11 cellular contexts compared by ENCODE assay signal in the genomic region with DNA sequence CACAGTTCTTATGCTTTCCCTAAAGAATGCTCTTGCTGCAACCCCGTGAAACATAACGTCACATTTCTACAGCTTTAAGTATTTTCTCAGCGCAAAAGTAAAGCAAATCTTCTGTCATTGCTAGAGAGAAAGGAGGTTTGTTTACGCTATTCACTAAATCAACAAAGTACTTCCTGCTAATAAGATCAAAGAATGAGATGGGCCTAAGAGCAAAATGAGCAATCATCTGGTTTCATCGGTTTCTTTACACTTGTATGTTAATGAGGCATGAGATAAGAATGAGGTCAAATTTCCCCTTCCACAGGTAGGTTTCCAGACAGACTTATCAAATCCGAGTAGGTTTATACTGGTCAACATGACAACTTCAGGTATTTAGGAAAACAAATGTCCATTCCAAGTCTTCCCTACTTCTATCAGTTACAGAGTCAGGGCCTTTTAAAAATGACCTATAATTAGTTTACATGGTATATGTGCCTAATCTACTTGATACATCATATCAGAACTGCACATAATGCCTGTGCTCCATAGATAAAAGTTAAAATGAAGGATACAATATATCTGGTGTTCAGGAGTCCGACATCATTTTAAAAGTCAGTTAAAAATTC. TPM values are rescaled to one million over a fixed set of nuclear protein-coding genes. Genes with fewer than 3 reads are reported as not detected.
DNase-seq lines count a peak whose midpoint lies in the region; ATAC-seq and TF ChIP-seq lines count a peak whose summit lies in the region.
"Had no signal": no experiment of that assay in that cellular context is flagged by ENCODE, and none has a peak within 500 bp of the region (broad histone marks: within the 10 kb centered on the region; RNA-seq: fewer than 3 reads in every experiment).

No MANE protein-coding gene starts in this region.

- CTCF ChIA-PET in T-cell (lab: Charles Lee) (no interaction called here), HEK293T (lab: Yijun Ruan, JAX) (no interaction called here)

- peak; percentile 43 for ATAC-seq in HG03354 (IDR thresholded peaks at IDR 0.05; ENCODE audit: poor library complexity, severe bottlenecking, unreplicated experiment)
- ATAC-seq in T-cell (replicated peaks in 1 of 4), result no peak
- ATAC-seq in mucosa of descending colon, result peak; percentile 72

- no peak for TF ChIP-seq CTCF in mucosa of descending colon (IDR thresholded peaks at IDR 0.05)

- intact Hi-C loops in mucosa of descending colon (cut with DNase I, micrococcal nuclease), result no loop called here
- intact Hi-C loops in activated CD4-positive, alpha-beta T cell treated with anti-CD3 and anti-CD28 coated beads, Interleukin-2, amount 10 ng/mL, durations not matched to agents 24 days and 14 days (cut with micrococcal nuclease), result no loop called here

- peak overlapping the region; percentile 9 to 37 for H3K27ac Mint-ChIP-seq in T-cell
- H3K27ac Mint-ChIP-seq in activated CD4-positive, alpha-beta T cell treated with anti-CD3 and anti-CD28 coated beads, Interleukin-2, amount 10 ng/mL, durations not matched to agents 24 days and 14 days, result no peak overlapping the region
- H3K27ac Mint-ChIP-seq: activated naive CD4-positive, alpha-beta T cell treated with anti-CD3 and anti-CD28 coated beads, Interleukin-2, amount 50 U/mL, for 24 hours had no signal

- H3K4me3 Mint-ChIP-seq in T-cell, result peak overlapping the region in 1 of 3 donors; percentile 1
- H3K4me3 Mint-ChIP-seq in activated CD4-positive, alpha-beta T cell treated with anti-CD3 and anti-CD28 coated beads, Interleukin-2, amount 10 ng/mL, durations not matched to agents 24 days and 14 days, result no peak overlapping the region
- H3K4me3 Mint-ChIP-seq: activated naive CD4-positive, alpha-beta T cell treated with anti-CD3 and anti-CD28 coated beads, Interleukin-2, amount 50 U/mL, for 24 hours had no signal

- H3K9me3 Mint-ChIP-seq in T-cell, result no peaks in the 10 kb centered on the region
- H3K9me3 Mint-ChIP-seq in activated CD4-positive, alpha-beta T cell treated with anti-CD3 and anti-CD28 coated beads, Interleukin-2, amount 10 ng/mL, durations not matched to agents 24 days and 14 days, result no peaks in the 10 kb centered on the region
- H3K9me3 Mint-ChIP-seq: activated naive CD4-positive, alpha-beta T cell treated with anti-CD3 and anti-CD28 coated beads, Interleukin-2, amount 50 U/mL, for 24 hours had no signal

- no peak overlapping the region for H3K4me3 ChIP-seq in mucosa of descending colon
- H3K4me3 ChIP-seq: Peyer's patch had no signal

- DNase-seq in NCI-H1105 treated with DMSO at 0.1 percent for 48 hours (lab: John Stamatoyannopoulos, UW) (peak; percentile 45), NCI-H1105 (lab: John Stamatoyannopoulos, UW) (no peak), T-cell (no peak), mucosa of descending colon (no peak), HEK293T (ENCODE audit: extremely low spot score) (no peak), GOT3 (lab: John Stamatoyannopoulos, UW) (no peak)
- no peak for DNase-seq in activated CD4-positive, alpha-beta T cell treated with anti-CD3 and anti-CD28 coated beads, Interleukin-2, amount 10 ng/mL, durations not matched to agents 24 days and 14 days
- DNase-seq: kidney, Peyer's patch had no signal

- H3K4me1 Mint-ChIP-seq in T-cell, result peaks cover 39 to 56% (median 41%) of the 10 kb centered on the region in 3 donors
- H3K4me1 Mint-ChIP-seq in activated CD4-positive, alpha-beta T cell treated with anti-CD3 and anti-CD28 coated beads, Interleukin-2, amount 10 ng/mL, durations not matched to agents 24 days and 14 days, result peaks cover 9% of the 10 kb centered on the region

- H3K27me3 Mint-ChIP-seq in T-cell, result no peaks in the 10 kb centered on the region
- H3K27me3 Mint-ChIP-seq in activated CD4-positive, alpha-beta T cell treated with anti-CD3 and anti-CD28 coated beads, Interleukin-2, amount 10 ng/mL, durations not matched to agents 24 days and 14 days, result peaks cover 10% of the 10 kb centered on the region
- H3K27me3 Mint-ChIP-seq: activated naive CD4-positive, alpha-beta T cell treated with anti-CD3 and anti-CD28 coated beads, Interleukin-2, amount 50 U/mL, for 24 hours had no signal

- H3K36me3 ChIP-seq in mucosa of descending colon (ENCODE audit: low read depth), result no peaks in the 10 kb centered on the region
- H3K36me3 ChIP-seq: Peyer's patch had no signal

- POLR2A ChIA-PET in T-cell (lab: Charles Lee) (interaction anchor here in 1 of 2 donors (0.5 kb wide), 1 partner anchor 93 kb away, joined by 3 read pairs; no protein-coding TSS in a partner anchor), HEK293T (lab: Yijun Ruan, JAX) (no interaction called here)

- no peaks in the 10 kb centered on the region for H3K36me3 Mint-ChIP-seq in T-cell
- no peaks in the 10 kb centered on the region for H3K36me3 Mint-ChIP-seq in activated CD4-positive, alpha-beta T cell treated with anti-CD3 and anti-CD28 coated beads, Interleukin-2, amount 10 ng/mL, durations not matched to agents 24 days and 14 days (ENCODE audit: low read depth)
- H3K36me3 Mint-ChIP-seq: activated naive CD4-positive, alpha-beta T cell treated with anti-CD3 and anti-CD28 coated beads, Interleukin-2, amount 50 U/mL, for 24 hours had no signal

- peaks cover 3% of the 10 kb centered on the region for H3K4me1 ChIP-seq in mucosa of descending colon (ENCODE audit: low read depth)

- no peaks in the 10 kb centered on the region for H3K9me3 ChIP-seq in mucosa of descending colon
- H3K9me3 ChIP-seq: Peyer's patch had no signal

TF ChIP-seq in HEK293T, 16 proteins besides CTCF, POLR2A, EP300 and RAD21:
- TF ChIP-seq ARNT (IDR thresholded peaks at IDR 0.05) (no peak), FOXM1 (IDR thresholded peaks at IDR 0.05; ENCODE audit: borderline replicate concordance) (no peak), SP1 (IDR thresholded peaks at IDR 0.05) (no peak)

RNA-seq across cellular contexts. Expression of gene USP6NL, which starts 8.4 kb away (rescaled TPM):
- 1 to 10 TPM; 3.9 to 7.6 (median 4.6) TPM for total RNA-seq in T-cell
- total RNA-seq in mucosa of descending colon, result 10 to 100 TPM; 14.6 to 20.0 (median 19.8) TPM
- 0.83 and 0.84 TPM in 2 replicates for total RNA-seq in activated CD4-positive, alpha-beta T cell treated with anti-CD3 and anti-CD28 coated beads, Interleukin-2, amount 10 ng/mL, durations not matched to agents 24 days and 14 days

Comparison
In these comparisons a context has a peak if more than half of its experiments do, and no peak if none do; other contexts are left out.
1. ATAC-seq: peak in HG03354 (single experiment) and mucosa of descending colon (single experiment); none in T-cell (0 of 4).